In genomic region chr17:996554-997344, GRCh38 we compare ENCODE assay signal across 8 cellular contexts. TPM values are rescaled to one million over a fixed set of nuclear protein-coding genes. Genes with fewer than 3 reads are reported as not detected.
DNase-seq lines count a peak whose midpoint lies in the region; ATAC-seq, FAIRE-seq and TF ChIP-seq lines count a peak whose summit lies in the region.

TIMM22 (plus strand) TSS chr17:997129; CDS start chr17:997143, 14 bp downstream.

- H3K4me1 Mint-ChIP-seq in brain: peaks cover 47% of the 10 kb centered on the region

- H3K27me3 ChIP-seq in gastrocnemius medialis: no peaks in the 10 kb centered on the region

- FAIRE-seq in A549 (lab: Jason Lieb, UNC): peak; percentile 79
- FAIRE-seq in TTC549 (lab: Jason Lieb, UNC): peak; percentile 26

- H3K36me3 ChIP-seq in gastrocnemius medialis: peaks cover 0 to 19% of the 10 kb centered on the region in 2 donors

- peak within 1 kb of the TSS; percentile 100 for H3K27ac Mint-ChIP-seq in brain

- H3K4me2 ChIP-seq in A549: peak within 1 kb of the TSS; percentile 76

- TF ChIP-seq POLR2A in A549 (IDR thresholded peaks at IDR 0.05; ENCODE audit: low read length) (peak; percentile 92), GM18526 (IDR thresholded peaks at IDR 0.05; ENCODE audit: extremely low read depth, insufficient read length) (peak; percentile 91), gastrocnemius medialis (IDR thresholded peaks at IDR 0.05) (peak; percentile 76 to 83)

- intact Hi-C loops in gastrocnemius medialis (cut with DNase I; ENCODE audit: low total_unique reads): loop anchor here (1.0 to 5.0 kb wide), 5 partner anchors 15 to 584 kb away; a partner anchor contains a TSS

- DNase-seq in A549 (ENCODE audit: low read depth in 1 of 2, low spot score in 1 of 2) (peak; percentile 98 to 100), NCI-H2107 treated with DMSO at 0.1 percent for 48 hours (lab: John Stamatoyannopoulos, UW; ENCODE audit: unreplicated experiment) (peak; percentile 65), iPS DF 4.7 (ENCODE audit: extremely low read depth, low spot score) (peak; percentile 89), gastrocnemius medialis (peak; percentile 88 to 91)

- TF ChIP-seq CTCF in A549 (IDR thresholded peaks at IDR 0.05): peak; percentile 97
- peak; percentile 79 to 90 for TF ChIP-seq CTCF in brain (conservative IDR thresholded peaks at IDR 0.05)
- TF ChIP-seq CTCF in gastrocnemius medialis (IDR thresholded peaks at IDR 0.05 in 4 of 5, conservative IDR thresholded peaks at IDR 0.05 in 1 of 5): peak; percentile 97 to 99 (median 98)

- ATAC-seq in A549: peak; percentile 97 to 98
- ATAC-seq in HG03066 (IDR thresholded peaks at IDR 0.05; ENCODE audit: low read depth, unreplicated experiment): peak; percentile 90
- ATAC-seq in gastrocnemius medialis: peak; percentile 93 to 94

- CTCF ChIA-PET in A549 (lab: Yijun Ruan, JAX): interaction anchor here (0.6 to 8.3 kb wide), 104 partner anchors 8 to 852 kb away, joined by 3 to 121 read pairs (median 4); partner anchors contain the start of genes GEMIN4, GLOD4, MRM3 and NXN

- peaks cover 0 to 5% (median 0%) of the 10 kb centered on the region in 5 experiments for H3K9me3 Mint-ChIP-seq in brain

- H3K4me3 ChIP-seq in A549 (peak within 1 kb of the TSS; percentile 88), gastrocnemius medialis (peak within 1 kb of the TSS; percentile 75 to 98 (median 97))

- H3K36me3 Mint-ChIP-seq in brain: peaks cover 26% of the 10 kb centered on the region

- H3K9me3 ChIP-seq in A549 (peaks cover 9% of the 10 kb centered on the region), gastrocnemius medialis (no peaks in the 10 kb centered on the region)

- peak within 1 kb of the TSS; percentile 96 to 99 (median 98) for H3K4me3 Mint-ChIP-seq in brain

- POLR2A ChIA-PET in A549 (lab: Yijun Ruan, JAX): interaction anchor here (0.6 to 1.6 kb wide), 7 partner anchors 17 to 843 kb away, joined by 3 to 13 read pairs (median 5); partner anchors contain the start of genes GLOD4, MRM3, NXN and VPS53

- H3K27me3 Mint-ChIP-seq in brain: peaks cover 11% of the 10 kb centered on the region

- in situ Hi-C loops in gastrocnemius medialis (cut with MboI; ENCODE audit: low sequenced_read_pairs in 4 of 4): no loop called here

- H3K4me1 ChIP-seq in A549 (peaks cover 24% of the 10 kb centered on the region), gastrocnemius medialis (peaks cover 40 to 41% of the 10 kb centered on the region in 2 donors)

- peak within 1 kb of the TSS; percentile 84 to 93 for H3K27ac ChIP-seq in A549
- H3K27ac ChIP-seq in gastrocnemius medialis: peak within 1 kb of the TSS; percentile 88 to 95 (median 92)

- TF ChIP-seq RAD21 in A549 (conservative IDR thresholded peaks at IDR 0.05 in 1 of 2, IDR thresholded peaks at IDR 0.05 in 1 of 2): peak; percentile 95 to 97

- WGBS in A549 (ENCODE audit: missing lambda C conversion rate): 4% methylated on average over 39 of the region's 71 CpGs

- no peak for TF ChIP-seq EP300 in A549 (IDR thresholded peaks at IDR 0.05)

TF ChIP-seq in A549, 52 proteins besides CTCF, POLR2A, EP300 and RAD21 (continues in another document):
- peak; percentile 100 for TF ChIP-seq KDM5A (IDR thresholded peaks at IDR 0.05)
- TF ChIP-seq HDAC2 (IDR thresholded peaks at IDR 0.05): peak; percentile 99
- TF ChIP-seq MYC (IDR thresholded peaks at IDR 0.05; ENCODE audit: borderline replicate concordance, low read length): peak; percentile 96
- TF ChIP-seq BCL3 (IDR thresholded peaks at IDR 0.05): peak; percentile 80; the same call in 2 of the 3 replicates
- TF ChIP-seq CBX2 (IDR thresholded peaks at IDR 0.05; ENCODE audit: borderline replicate concordance, low read depth): no peak
- TF ChIP-seq NPAS2 (CRISPR knock-in tag; IDR thresholded peaks at IDR 0.05; ENCODE audit: borderline replicate concordance): peak; percentile 98
- TF ChIP-seq REST (IDR thresholded peaks at IDR 0.05): peak; percentile 73
- peak in 1 of 2 experiments; percentile 82; a peak in 2 of 4 replicates for TF ChIP-seq CEBPB (IDR thresholded peaks at IDR 0.05)
- TF ChIP-seq SMC3 (IDR thresholded peaks at IDR 0.05): peak; percentile 88
- TF ChIP-seq PHF8 (IDR thresholded peaks at IDR 0.05; ENCODE audit: borderline replicate concordance, low read depth): peak; percentile 97
- peak; percentile 40 for TF ChIP-seq PBX3 (IDR thresholded peaks at IDR 0.05)
- TF ChIP-seq POLR2AphosphoS2 (conservative IDR thresholded peaks at IDR 0.05; ENCODE audit: low read length): no peak
- 0 out of 2 replicates have a peak, but pooled peaks have one; percentile 58 for TF ChIP-seq ATOH8 (CRISPR knock-in tag; IDR thresholded peaks at IDR 0.05; ENCODE audit: low read depth)
- no peak for TF ChIP-seq ZSCAN20 (CRISPR knock-in tag; IDR thresholded peaks at IDR 0.05)
- TF ChIP-seq ELK1 (IDR thresholded peaks at IDR 0.05; ENCODE audit: low read depth, low read length): no peak
- peak; percentile 43; the same call in 1 of the 2 replicates for TF ChIP-seq GATA3 (IDR thresholded peaks at IDR 0.05; ENCODE audit: borderline replicate concordance)
- peak; percentile 100 for TF ChIP-seq MAX (IDR thresholded peaks at IDR 0.05)

RNA-seq across cellular contexts. Expression of gene TIMM22, which starts in this region (rescaled TPM):
- 14.7 and 15.8 TPM in 2 replicates for polyA plus RNA-seq in A549 (2011; rRNA removed)
- polyA plus RNA-seq in A549 (2012; cell fraction: cytosol; rRNA removed): 18.5 and 19.6 TPM in 2 replicates
- polyA plus RNA-seq in A549 (2012; cell fraction: nucleus; rRNA removed): 9.8 and 14.0 TPM in 2 replicates
- 21.3 to 22.4 TPM (median 22.1 TPM) in 3 replicates for polyA plus RNA-seq in A549 (2017; fragmentation: RNase III; extraction: RNeasy Plus Mini Kit Qiagen cat#74134 plus additional on column Dnase treatment)
- 21.8 and 23.3 TPM in 2 replicates for polyA minus RNA-seq in A549 (2011; rRNA and poly(A)+ RNA removed)
- polyA plus RNA-seq in brain (ENCODE audit: insufficient read depth, low read depth, low replicate concordance): 14.4 TPM
- 10 to 100 TPM; 14.4 to 16.1 (median 15.3) TPM for total RNA-seq in gastrocnemius medialis

Comparison
In these comparisons a context has a peak if more than half of its experiments do, and no peak if none do; other contexts are left out.
1. Peak in every context shown above with its lines: DNase-seq, ATAC-seq, H3K4me3 ChIP-seq and H3K27ac ChIP-seq.